18 cellular contexts compared by ENCODE assay signal in the genomic region with DNA sequence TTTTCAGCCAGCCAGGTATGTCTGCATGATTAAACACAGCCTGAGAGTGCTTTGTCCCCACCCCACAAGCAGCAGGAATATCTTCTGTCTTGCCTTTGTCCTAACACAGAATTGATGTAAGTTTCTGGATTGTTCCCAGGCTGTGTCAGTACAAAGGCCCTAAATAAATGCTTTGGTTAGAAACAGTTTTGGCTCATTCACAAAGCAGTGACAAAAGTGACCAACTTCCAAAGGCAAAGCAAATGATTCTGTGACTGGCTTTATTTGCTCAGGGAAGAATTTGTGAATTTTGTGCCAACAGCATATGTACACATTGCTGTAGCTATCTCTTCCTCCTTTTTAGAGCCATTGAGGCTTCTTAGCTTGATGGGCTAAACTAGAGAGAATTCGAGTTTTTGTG.
DNase-seq lines count a peak whose midpoint lies in the region; ATAC-seq and TF ChIP-seq lines count a peak whose summit lies in the region.
"Had no signal": no experiment of that assay in that cellular context is flagged by ENCODE, and none has a peak within 500 bp of the region (broad histone marks: within the 10 kb centered on the region; RNA-seq: fewer than 3 reads in every experiment).

No MANE protein-coding gene starts in this region.

- H3K4me3 ChIP-seq in liver (ENCODE audit: low read depth in 1 of 3, low read length in 3 of 3) = no peak overlapping the region
- H3K4me3 ChIP-seq: MG63, PC-9, SK-N-MC had no signal

- H3K9me3 Mint-ChIP-seq in glutamatergic neuron (ENCODE audit: unreplicated experiment) = no peaks in the 10 kb centered on the region
- H3K9me3 Mint-ChIP-seq: CD4-positive, alpha-beta T cell had no signal

- no peak overlapping the region for H3K9ac ChIP-seq in liver (ENCODE audit: low read depth in 1 of 2, low read length in 2 of 2)
- H3K9ac ChIP-seq: KMS-11 had no signal

- no peak overlapping the region for H3K27ac Mint-ChIP-seq in glutamatergic neuron (ENCODE audit: unreplicated experiment)
- H3K27ac Mint-ChIP-seq: B cell; CD4-positive, alpha-beta T cell had no signal

- H3K4me1 Mint-ChIP-seq in glutamatergic neuron (ENCODE audit: low read depth, unreplicated experiment) = peaks cover 3% of the 10 kb centered on the region
- H3K4me1 Mint-ChIP-seq: B cell had no signal

- H3K9me3 ChIP-seq in liver (ENCODE audit: control insufficient read depth in 4 of 4, low read length in 3 of 4) = no peaks in the 10 kb centered on the region
- H3K9me3 ChIP-seq: MG63 had no signal

- no peaks in the 10 kb centered on the region for H3K36me3 ChIP-seq in liver (ENCODE audit: control insufficient read depth in 4 of 4, insufficient read depth in 3 of 4, low read depth in 1 of 4, low read length in 3 of 4)
- H3K36me3 ChIP-seq: MG63 had no signal

- H3K27me3 ChIP-seq in liver (ENCODE audit: control insufficient read depth in 4 of 4, insufficient read depth in 4 of 4, low read length in 3 of 4) = no peaks in the 10 kb centered on the region
- H3K27me3 ChIP-seq: MG63 had no signal

- ATAC-seq in GM18870 (IDR thresholded peaks at IDR 0.05; ENCODE audit: unreplicated experiment) = no peak

- WGBS in liver = 39% methylated on average over 1 of the region's 1 CpG

- H3K4me3 Mint-ChIP-seq in glutamatergic neuron (ENCODE audit: unreplicated experiment) = no peak overlapping the region
- H3K4me3 Mint-ChIP-seq: B cell; CD4-positive, alpha-beta T cell had no signal

- TF ChIP-seq CTCF in liver (IDR thresholded peaks at IDR 0.05; ENCODE audit: low read depth, low read length, missing input control) (no peak), glutamatergic neuron (IDR thresholded peaks at IDR 0.05; ENCODE audit: partially characterized antibody, unreplicated experiment) (no peak)

- H3K27ac ChIP-seq in cingulate gyrus (ENCODE audit: low read depth, low read length) = peak overlapping the region; percentile 78
- H3K27ac ChIP-seq in liver (ENCODE audit: low read depth in 1 of 2, low read length in 2 of 2) = peak overlapping the region in 1 of 2 donors; percentile 10
- H3K27ac ChIP-seq in substantia nigra (ENCODE audit: low read depth, low read length, poor library complexity, severe bottlenecking) = peak overlapping the region; percentile 87
- H3K27ac ChIP-seq: KMS-11, PC-9, SK-N-MC had no signal

- peaks cover 2 to 8% (median 4%) of the 10 kb centered on the region in 4 donors for H3K4me1 ChIP-seq in liver (ENCODE audit: control insufficient read depth in 4 of 4, insufficient read depth in 4 of 4, low read length in 3 of 4)

- TF ChIP-seq RAD21 in liver (IDR thresholded peaks at IDR 0.05) = peak; percentile 59 to 62

- DNase-seq in NCI-H446 treated with DMSO at 0.1 percent for 48 hours (lab: John Stamatoyannopoulos, UW) (peak; percentile 18), substantia nigra (lab: John Stamatoyannopoulos, UW) (peak in 18 of 49 donors; percentile 1 to 68 (median 12)), NCI-H524 (lab: John Stamatoyannopoulos, UW) (no peak), glutamatergic neuron (no peak)
- DNase-seq: ACHN; CD4-positive, alpha-beta T cell; DND-41; GDM1; GOT3; MG63; NCI-H2227 treated with DMSO at 0.1 percent for 48 hours; PC-9 had no signal

- no peaks in the 10 kb centered on the region for H3K36me3 Mint-ChIP-seq in glutamatergic neuron (ENCODE audit: unreplicated experiment)

- H3K27me3 Mint-ChIP-seq in glutamatergic neuron (ENCODE audit: unreplicated experiment) = peaks cover 2% of the 10 kb centered on the region
- H3K27me3 Mint-ChIP-seq: B cell had no signal

TF ChIP-seq in liver, 16 proteins besides CTCF, POLR2A, EP300 and RAD21:
- TF ChIP-seq FOXA1 (IDR thresholded peaks at IDR 0.05) (peak; percentile 92), SP1 (IDR thresholded peaks at IDR 0.05) (peak; percentile 76), YY1 (IDR thresholded peaks at IDR 0.05) (peak; percentile 65), NR2F2 (IDR thresholded peaks at IDR 0.05) (no peak), GABPA (IDR thresholded peaks at IDR 0.05 in 1 of 2, conservative IDR thresholded peaks at IDR 0.05 in 1 of 2) (no peak), TAF1 (conservative IDR thresholded peaks at IDR 0.05) (no peak), HNF4G (IDR thresholded peaks at IDR 0.05) (peak; percentile 29), JUND (IDR thresholded peaks at IDR 0.05) (peak; percentile 26 to 66), EGR1 (IDR thresholded peaks at IDR 0.05; ENCODE audit: low read depth in 2 of 2) (no peak), FOXA2 (IDR thresholded peaks at IDR 0.05) (peak; percentile 97), RXRA (IDR thresholded peaks at IDR 0.05) (peak in 1 of 2 donors; percentile 67), HNF4A (conservative IDR thresholded peaks at IDR 0.05) (peak; percentile 55 to 75)
- TF ChIP-seq, protein P1, sequence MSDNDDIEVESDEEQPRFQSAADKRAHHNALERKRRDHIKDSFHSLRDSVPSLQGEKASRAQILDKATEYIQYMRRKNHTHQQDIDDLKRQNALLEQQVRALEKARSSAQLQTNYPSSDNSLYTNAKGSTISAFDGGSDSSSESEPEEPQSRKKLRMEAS (IDR thresholded peaks at IDR 0.05) = peak; percentile 31
- TF ChIP-seq, protein P2, sequence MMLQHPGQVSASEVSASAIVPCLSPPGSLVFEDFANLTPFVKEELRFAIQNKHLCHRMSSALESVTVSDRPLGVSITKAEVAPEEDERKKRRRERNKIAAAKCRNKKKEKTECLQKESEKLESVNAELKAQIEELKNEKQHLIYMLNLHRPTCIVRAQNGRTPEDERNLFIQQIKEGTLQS (IDR thresholded peaks at IDR 0.05) = no peak
- TF ChIP-seq, protein P3, sequence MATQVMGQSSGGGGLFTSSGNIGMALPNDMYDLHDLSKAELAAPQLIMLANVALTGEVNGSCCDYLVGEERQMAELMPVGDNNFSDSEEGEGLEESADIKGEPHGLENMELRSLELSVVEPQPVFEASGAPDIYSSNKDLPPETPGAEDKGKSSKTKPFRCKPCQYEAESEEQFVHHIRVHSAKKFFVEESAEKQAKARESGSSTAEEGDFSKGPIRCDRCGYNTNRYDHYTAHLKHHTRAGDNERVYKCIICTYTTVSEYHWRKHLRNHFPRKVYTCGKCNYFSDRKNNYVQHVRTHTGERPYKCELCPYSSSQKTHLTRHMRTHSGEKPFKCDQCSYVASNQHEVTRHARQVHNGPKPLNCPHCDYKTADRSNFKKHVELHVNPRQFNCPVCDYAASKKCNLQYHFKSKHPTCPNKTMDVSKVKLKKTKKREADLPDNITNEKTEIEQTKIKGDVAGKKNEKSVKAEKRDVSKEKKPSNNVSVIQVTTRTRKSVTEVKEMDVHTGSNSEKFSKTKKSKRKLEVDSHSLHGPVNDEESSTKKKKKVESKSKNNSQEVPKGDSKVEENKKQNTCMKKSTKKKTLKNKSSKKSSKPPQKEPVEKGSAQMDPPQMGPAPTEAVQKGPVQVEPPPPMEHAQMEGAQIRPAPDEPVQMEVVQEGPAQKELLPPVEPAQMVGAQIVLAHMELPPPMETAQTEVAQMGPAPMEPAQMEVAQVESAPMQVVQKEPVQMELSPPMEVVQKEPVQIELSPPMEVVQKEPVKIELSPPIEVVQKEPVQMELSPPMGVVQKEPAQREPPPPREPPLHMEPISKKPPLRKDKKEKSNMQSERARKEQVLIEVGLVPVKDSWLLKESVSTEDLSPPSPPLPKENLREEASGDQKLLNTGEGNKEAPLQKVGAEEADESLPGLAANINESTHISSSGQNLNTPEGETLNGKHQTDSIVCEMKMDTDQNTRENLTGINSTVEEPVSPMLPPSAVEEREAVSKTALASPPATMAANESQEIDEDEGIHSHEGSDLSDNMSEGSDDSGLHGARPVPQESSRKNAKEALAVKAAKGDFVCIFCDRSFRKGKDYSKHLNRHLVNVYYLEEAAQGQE (IDR thresholded peaks at IDR 0.05) = peak; percentile 46
- TF ChIP-seq, protein P4, sequence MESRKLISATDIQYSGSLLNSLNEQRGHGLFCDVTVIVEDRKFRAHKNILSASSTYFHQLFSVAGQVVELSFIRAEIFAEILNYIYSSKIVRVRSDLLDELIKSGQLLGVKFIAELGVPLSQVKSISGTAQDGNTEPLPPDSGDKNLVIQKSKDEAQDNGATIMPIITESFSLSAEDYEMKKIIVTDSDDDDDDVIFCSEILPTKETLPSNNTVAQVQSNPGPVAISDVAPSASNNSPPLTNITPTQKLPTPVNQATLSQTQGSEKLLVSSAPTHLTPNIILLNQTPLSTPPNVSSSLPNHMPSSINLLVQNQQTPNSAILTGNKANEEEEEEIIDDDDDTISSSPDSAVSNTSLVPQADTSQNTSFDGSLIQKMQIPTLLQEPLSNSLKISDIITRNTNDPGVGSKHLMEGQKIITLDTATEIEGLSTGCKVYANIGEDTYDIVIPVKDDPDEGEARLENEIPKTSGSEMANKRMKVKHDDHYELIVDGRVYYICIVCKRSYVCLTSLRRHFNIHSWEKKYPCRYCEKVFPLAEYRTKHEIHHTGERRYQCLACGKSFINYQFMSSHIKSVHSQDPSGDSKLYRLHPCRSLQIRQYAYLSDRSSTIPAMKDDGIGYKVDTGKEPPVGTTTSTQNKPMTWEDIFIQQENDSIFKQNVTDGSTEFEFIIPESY (IDR thresholded peaks at IDR 0.05) = peak; percentile 35
